Comparison of ENCODE assay signal across 19 cellular contexts in the genomic region with DNA sequence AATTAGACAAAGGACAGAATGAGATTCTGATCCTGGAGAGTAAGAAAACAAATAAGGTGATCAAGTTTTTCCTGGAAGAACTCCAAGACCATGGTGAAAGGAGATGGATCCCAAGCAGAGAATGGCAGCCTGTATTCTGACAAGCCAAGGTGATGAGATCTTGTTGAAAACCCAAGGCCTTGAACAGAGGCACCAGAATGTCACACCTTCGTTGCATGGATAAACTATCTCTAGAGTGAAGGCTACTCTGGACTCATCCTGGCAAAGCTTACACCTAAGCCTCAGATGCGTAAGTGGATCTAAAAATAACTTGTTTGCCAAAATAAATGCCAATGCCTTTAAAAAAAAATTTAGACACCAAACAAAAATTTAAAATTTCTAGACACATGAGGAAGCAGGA.
"Had no signal": no experiment of that assay in that cellular context is flagged by ENCODE, and none has a peak within 500 bp of the region (broad histone marks: within the 10 kb centered on the region; RNA-seq: fewer than 3 reads in every experiment).

No MANE protein-coding gene starts in this region.

- H3K4me3 ChIP-seq: coronary artery, dorsolateral prefrontal cortex, esophagus muscularis mucosa, gastroesophageal sphincter, heart left ventricle, hepatocyte, left lung, lower lobe of right lung had no signal

- H3K36me3 Mint-ChIP-seq: immature natural killer cell had no signal

- DNase-seq: dermis blood vessel endothelial cell; dorsolateral prefrontal cortex; effector CD4-positive, alpha-beta T cell; effector memory CD4-positive, alpha-beta T cell; foreskin keratinocyte; heart left ventricle; hypothalamus; immature natural killer cell; islet precursor cell; kidney; kidney glomerular epithelial cell; left lung; lower lobe of right lung; mesenchymal stem cell; midbrain had no signal

- H3K27me3 ChIP-seq: esophagus muscularis mucosa, foreskin keratinocyte, gastroesophageal sphincter, heart left ventricle, hepatocyte, left lung had no signal

- H3K36me3 ChIP-seq: esophagus muscularis mucosa, gastroesophageal sphincter, heart left ventricle, left lung, lower lobe of right lung had no signal

- ATAC-seq: foreskin keratinocyte, gastroesophageal sphincter, left lung, lower lobe of right lung had no signal

- H3K4me1 Mint-ChIP-seq: immature natural killer cell had no signal

- H3K4me2 ChIP-seq: hepatocyte had no signal

- H3K4me1 ChIP-seq: foreskin keratinocyte, left lung, lower lobe of right lung had no signal

- H3K27ac Mint-ChIP-seq: immature natural killer cell had no signal

- H3K4me3 Mint-ChIP-seq: immature natural killer cell had no signal

- H3K27ac ChIP-seq: coronary artery, dorsolateral prefrontal cortex, esophagus muscularis mucosa, foreskin keratinocyte, gastroesophageal sphincter, heart left ventricle, hepatocyte, left lung, lower lobe of right lung had no signal

- H2AFZ ChIP-seq: hepatocyte had no signal

- H3K9me3 ChIP-seq: esophagus muscularis mucosa, gastroesophageal sphincter, heart left ventricle, left lung, lower lobe of right lung had no signal
